In genomic region chr10:43430919-43431318, GRCh38 we compare ENCODE assay signal across 12 cellular contexts. TPM values are rescaled to one million over a fixed set of nuclear protein-coding genes. Genes with fewer than 3 reads are reported as not detected.
DNase-seq lines count a peak whose midpoint lies in the region; ATAC-seq and TF ChIP-seq lines count a peak whose summit lies in the region.
"Not testable (repeated sequence)": the region's sequence is repeated elsewhere in the genome, so short reads cannot be mapped to it uniquely, and the experiment has no call there.
"Had no signal": no experiment of that assay in that cellular context is flagged by ENCODE, and none has a peak within 500 bp of the region (broad histone marks: within the 10 kb centered on the region; RNA-seq: fewer than 3 reads in every experiment).

No MANE protein-coding gene starts in this region.

- not testable (repeated sequence) for H3K79me2 ChIP-seq in Karpas-422 (ENCODE audit: low read length)

- H3K9me3 ChIP-seq in HEK293 (ENCODE audit: control insufficient read depth, insufficient read depth, low read depth, low read length); Karpas-422 (ENCODE audit: low read length); neutrophil: not testable (repeated sequence)

- not testable (repeated sequence) for ATAC-seq in activated T-helper 17 cell treated with anti-CD3 and anti-CD28 coated beads, Interleukin-2, amount 50 U/mL, for 72 hours (replicated peaks)

- not testable (repeated sequence) for H4K20me1 ChIP-seq in Karpas-422 (ENCODE audit: insufficient read depth, low read depth, low read length)

- not testable (repeated sequence) for H3K4me2 ChIP-seq in Karpas-422 (ENCODE audit: low read depth, low read length, poor library complexity, severe bottlenecking)

- not testable (repeated sequence) for H3K4me3 Mint-ChIP-seq in activated T-helper 17 cell treated with anti-CD3 and anti-CD28 coated beads, Interleukin-2, amount 50 U/mL, for 72 hours

- not testable (repeated sequence) for H3K27me3 ChIP-seq in Karpas-422 (ENCODE audit: low read length); neutrophil

- H3K4me1 ChIP-seq in HEK293 (ENCODE audit: control insufficient read depth, insufficient read depth, low read length); Karpas-422 (ENCODE audit: low read length): not testable (repeated sequence)
- H3K4me1 ChIP-seq in neutrophil (ENCODE audit: control insufficient read depth in 1 of 2, insufficient read depth in 1 of 2, low read depth in 1 of 2, low read length in 1 of 2): peaks cover 44 to 46% of the 10 kb centered on the region in 2 experiments

- not testable (repeated sequence) for H2AFZ ChIP-seq in Karpas-422 (ENCODE audit: low read length)

- not testable (repeated sequence) for H3K36me3 ChIP-seq in HEK293 (ENCODE audit: control insufficient read depth in 2 of 2, insufficient read depth in 1 of 2, low read length in 2 of 2); Karpas-422 (ENCODE audit: insufficient read depth, low read length); neutrophil

- intact Hi-C loops in head of caudate nucleus (cut with DNase I): not testable (repeated sequence)

- H3K9me2 ChIP-seq in Karpas-422 (replicated peaks; ENCODE audit: insufficient read depth, low read length): not testable (repeated sequence)

- not testable (repeated sequence) for H3K9me3 Mint-ChIP-seq in activated T-helper 17 cell treated with anti-CD3 and anti-CD28 coated beads, Interleukin-2, amount 50 U/mL, for 72 hours

- CTCF ChIA-PET in HEK293 (lab: Yijun Ruan, JAX): not testable (repeated sequence)

- 0 out of 2 replicates have a peak overlapping the region, but pooled peaks have one; percentile 14 for H3K9ac ChIP-seq in Karpas-422 (ENCODE audit: low read length)

- H3K27ac ChIP-seq in HEK293 (ENCODE audit: extremely low read depth, low read depth, low read length); Karpas-422 (ENCODE audit: low read length): not testable (repeated sequence)
- H3K27ac ChIP-seq in neutrophil: peak overlapping the region; percentile 81

- TF ChIP-seq CTCF in HEK293 (tag by site-specific recombination; IDR thresholded peaks at IDR 0.05); neutrophil (IDR thresholded peaks at IDR 0.05): not testable (repeated sequence)

- POLR2A ChIA-PET in HEK293 (lab: Yijun Ruan, JAX): not testable (repeated sequence)

- DNase-seq in Karpas-422: not testable (repeated sequence)
- DNase-seq in NCI-H2227 treated with DMSO at 0.1 percent for 48 hours (lab: John Stamatoyannopoulos, UW) (peak; percentile 50), head of caudate nucleus (peak in 26 of 42 donors; percentile 16 to 80 (median 48))

- not testable (repeated sequence) for H3K27me3 Mint-ChIP-seq in activated T-helper 17 cell treated with anti-CD3 and anti-CD28 coated beads, Interleukin-2, amount 50 U/mL, for 72 hours

- not testable (repeated sequence) for H3K4me1 Mint-ChIP-seq in activated T-helper 17 cell treated with anti-CD3 and anti-CD28 coated beads, Interleukin-2, amount 50 U/mL, for 72 hours

- H3K4me3 ChIP-seq in HEK293 (ENCODE audit: low read depth, low read length); Karpas-422 (ENCODE audit: low read length); neutrophil (ENCODE audit: low read depth in 1 of 2, low read length in 1 of 2): not testable (repeated sequence)

- H3K27ac Mint-ChIP-seq in activated T-helper 17 cell treated with anti-CD3 and anti-CD28 coated beads, Interleukin-2, amount 50 U/mL, for 72 hours: peak overlapping the region; percentile 51

- H3K36me3 Mint-ChIP-seq in activated T-helper 17 cell treated with anti-CD3 and anti-CD28 coated beads, Interleukin-2, amount 50 U/mL, for 72 hours (ENCODE audit: low read depth): not testable (repeated sequence)

TF ChIP-seq in HEK293, 187 proteins besides CTCF, POLR2A, EP300 and RAD21:
- peak; percentile 72 for TF ChIP-seq EGR2 (tag by site-specific recombination; IDR thresholded peaks at IDR 0.05; ENCODE audit: low read depth)
- peak; percentile 69 for TF ChIP-seq ZFHX2 (tag by site-specific recombination; conservative IDR thresholded peaks at IDR 0.05)

RNA-seq across cellular contexts. Expression of gene ZNF487, which starts 6.0 kb away (rescaled TPM):
- total RNA-seq in Karpas-422 (2014; rRNA removed; shearing (Covaris generic); ENCODE audit: low replicate concordance): 11.5 and 11.8 TPM in 2 replicates
- total RNA-seq in activated T-helper 17 cell treated with anti-CD3 and anti-CD28 coated beads, Interleukin-2, amount 50 U/mL, for 72 hours: 1 to 10 TPM; 2.5 to 2.9 TPM

RNA-seq across cellular contexts. Expression of gene HNRNPF, which starts 21.9 kb away (rescaled TPM):
- 160 and 269 TPM in 2 replicates for total RNA-seq in Karpas-422 (2014; rRNA removed; shearing (Covaris generic); ENCODE audit: low replicate concordance)
- total RNA-seq in activated T-helper 17 cell treated with anti-CD3 and anti-CD28 coated beads, Interleukin-2, amount 50 U/mL, for 72 hours: 100 to 1,000 TPM; 306 to 483 TPM

RNA-seq across cellular contexts. Expression of gene FXYD4, which starts 59.5 kb away (rescaled TPM):
- total RNA-seq in Karpas-422 (2014; rRNA removed; shearing (Covaris generic); ENCODE audit: low replicate concordance): not detected in 2 replicates
- not detected for total RNA-seq in activated T-helper 17 cell treated with anti-CD3 and anti-CD28 coated beads, Interleukin-2, amount 50 U/mL, for 72 hours
- total RNA-seq: CD4-positive, alpha-beta T cell; CD8-positive, alpha-beta memory T cell; GM12878; GM23248; H1; H7 had no signal
